In the genomic region with DNA sequence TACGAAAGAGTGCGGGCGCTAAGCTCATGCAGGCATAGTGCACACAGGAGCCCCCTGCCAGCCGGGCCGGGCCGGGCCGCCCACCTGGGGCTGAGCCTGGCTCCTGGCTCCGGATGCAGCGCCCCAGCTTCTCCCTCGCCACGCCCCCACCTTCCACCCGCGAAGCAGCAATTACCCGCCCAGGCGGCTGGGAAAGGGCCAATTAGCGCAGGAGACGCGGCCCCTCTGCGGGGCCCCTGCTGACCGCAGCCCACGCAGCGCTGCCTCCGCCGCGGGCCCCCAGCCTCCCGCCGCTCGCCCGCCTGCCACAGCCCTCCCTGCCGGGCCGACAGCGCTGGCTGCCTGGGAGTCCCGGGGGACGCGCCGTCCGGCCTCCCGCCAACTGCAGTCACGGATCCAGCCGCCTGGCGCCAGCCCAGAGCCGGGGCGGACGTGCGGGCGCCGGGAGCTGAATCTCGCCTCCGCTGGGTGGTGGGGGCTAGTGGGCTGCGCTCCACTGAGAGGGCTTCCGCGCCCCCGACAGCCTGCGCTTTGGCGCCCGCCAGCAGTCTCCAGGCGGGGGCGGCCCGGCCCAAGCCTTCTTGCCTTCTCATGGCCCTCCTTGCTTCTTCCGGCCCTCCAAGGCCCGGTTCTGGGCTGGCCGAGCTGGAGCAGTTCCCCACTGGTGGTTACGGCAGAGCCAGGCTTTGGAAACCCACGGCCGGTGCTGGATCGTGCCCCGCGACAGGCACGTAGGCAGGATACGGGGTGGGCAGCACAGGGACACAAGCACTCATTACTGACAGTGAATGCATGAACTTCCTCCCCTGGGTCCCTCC, we compare ENCODE assay signal across 8 cellular contexts. TPM values are rescaled to one million over a fixed set of nuclear protein-coding genes. Genes with fewer than 3 reads are reported as not detected.
DNase-seq lines count a peak whose midpoint lies in the region; ATAC-seq and TF ChIP-seq lines count a peak whose summit lies in the region.

No MANE protein-coding gene starts in this region.

- H3K4me3 ChIP-seq in SU-DHL-6 (ENCODE audit: insufficient read depth, low read length, poor library complexity, severe bottlenecking) (peak overlapping the region; percentile 30), adrenal gland (peak overlapping the region in 2 of 4 donors; percentile 11 to 70), right cardiac atrium (ENCODE audit: low read length) (peak overlapping the region; percentile 36), prostate gland (peak overlapping the region; percentile 38 to 47), urinary bladder (ENCODE audit: low read depth, low read length) (peak overlapping the region; percentile 56)

- TF ChIP-seq POLR2A in adrenal gland (IDR thresholded peaks at IDR 0.05) (no peak), prostate gland (IDR thresholded peaks at IDR 0.05) (no peak)

- no peaks in the 10 kb centered on the region for H4K20me1 ChIP-seq in SU-DHL-6 (ENCODE audit: low read depth, low read length)

- H3K36me3 ChIP-seq in SU-DHL-6 (ENCODE audit: low read length) (no peaks in the 10 kb centered on the region), adrenal gland (replicated peaks in 1 of 2) (no peaks in the 10 kb centered on the region), prostate gland (no peaks in the 10 kb centered on the region), urinary bladder (ENCODE audit: insufficient read depth) (no peaks in the 10 kb centered on the region)

- H3F3A ChIP-seq in SU-DHL-6 (ENCODE audit: insufficient read depth), result no peaks in the 10 kb centered on the region

- H3K27me3 ChIP-seq in SU-DHL-6 (ENCODE audit: low read length) (no peaks in the 10 kb centered on the region), adrenal gland (no peaks in the 10 kb centered on the region), right cardiac atrium (ENCODE audit: control insufficient read depth, insufficient read depth) (no peaks in the 10 kb centered on the region), prostate gland (replicated peaks; ENCODE audit: insufficient read depth) (no peaks in the 10 kb centered on the region)

- H3K27ac ChIP-seq in SU-DHL-6 (ENCODE audit: low read depth, low read length) (no peak overlapping the region), adrenal gland (peak overlapping the region in 2 of 5 donors; percentile 35 to 59), right cardiac atrium (ENCODE audit: low read length) (peak overlapping the region; percentile 59), prostate gland (peak overlapping the region in 1 of 2 donors; percentile 35), urinary bladder (ENCODE audit: low read depth) (no peak overlapping the region)

- H2AFZ ChIP-seq in SU-DHL-6 (ENCODE audit: low read depth, low read length, severe bottlenecking), result peak overlapping the region; percentile 52

- H3K9me3 ChIP-seq in SU-DHL-6 (ENCODE audit: insufficient read depth, low read length) (no peaks in the 10 kb centered on the region), adrenal gland (replicated peaks in 1 of 3) (no peaks in the 10 kb centered on the region), right cardiac atrium (ENCODE audit: control insufficient read depth, low read length) (no peaks in the 10 kb centered on the region), prostate gland (no peaks in the 10 kb centered on the region)

- intact Hi-C loops in adrenal gland (cut with DNase I) (loop anchor here in 1 of 2 donors (10.0 kb wide), 1 partner anchor 141 kb away; a partner anchor contains a TSS), right cardiac atrium (cut with DNase I) (no loop called here), prostate gland (cut with DNase I) (no loop called here)

- no peaks in the 10 kb centered on the region for H3K9me2 ChIP-seq in SU-DHL-6 (replicated peaks; ENCODE audit: insufficient read depth, low read length)

- TF ChIP-seq CTCF in SU-DHL-6 (IDR thresholded peaks at IDR 0.05; ENCODE audit: insufficient read depth, low read length, poor library complexity, severe bottlenecking), result no peak
- peak in 4 of 6 experiments; percentile 24 to 50 (median 35) for TF ChIP-seq CTCF in adrenal gland (IDR thresholded peaks at IDR 0.05)
- TF ChIP-seq CTCF in prostate gland (IDR thresholded peaks at IDR 0.05), result peak in 3 of 4 experiments; percentile 7 to 45 (median 39)

- peak; percentile 36 for ATAC-seq in HG03097 (IDR thresholded peaks at IDR 0.05; ENCODE audit: low FRiP score, unreplicated experiment)
- ATAC-seq in right cardiac atrium, result peak; percentile 89 to 93
- ATAC-seq in GM19351 (IDR thresholded peaks at IDR 0.05; ENCODE audit: unreplicated experiment), result no peak

- H3K79me2 ChIP-seq in SU-DHL-6 (ENCODE audit: insufficient read depth, low read length), result no peaks in the 10 kb centered on the region

- DNase-seq in EH (ENCODE audit: low read depth), result peak; percentile 69
- DNase-seq in adrenal gland, result peak; percentile 56 to 80 (median 68)
- peak; percentile 84 to 97 (median 96) for DNase-seq in right cardiac atrium
- peak; percentile 26 for DNase-seq in prostate gland (ENCODE audit: low spot score)

- peak overlapping the region; percentile 56 for H3K4me2 ChIP-seq in SU-DHL-6 (ENCODE audit: low read depth, low read length, poor library complexity, severe bottlenecking)

- H3K9ac ChIP-seq in SU-DHL-6 (ENCODE audit: low read length), result peak overlapping the region; percentile 44

- 1 to 3% (median 1%) methylated on average over 9 to 70 of the region's 70 CpGs for WGBS in adrenal gland, 4 donors
- WGBS in right cardiac atrium, result under 1% methylated on average over 70 of the region's 70 CpGs
- under 1% methylated on average over 70 of the region's 70 CpGs for WGBS in prostate gland
- under 1% methylated on average over 70 of the region's 70 CpGs for WGBS in urinary bladder

- H3K4me1 ChIP-seq in adrenal gland (replicated peaks in 1 of 2) (peaks cover 13% of the 10 kb centered on the region in 2 donors), right cardiac atrium (ENCODE audit: control insufficient read depth, insufficient read depth, low read length) (peaks cover 5% of the 10 kb centered on the region), prostate gland (replicated peaks) (peaks cover 3% of the 10 kb centered on the region), urinary bladder (ENCODE audit: insufficient read depth) (no peaks in the 10 kb centered on the region)

RNA-seq across cellular contexts. Expression of a gene that starts 14.9 kb away (rescaled TPM):
- 10 to 100 TPM; 19.3 to 41.2 (median 30.3) TPM for total RNA-seq in adrenal gland
- polyA plus RNA-seq in adrenal gland, result 10 to 100 TPM; 13.0 to 20.9 (median 13.5) TPM
- 10 to 100 TPM; 23.7 to 39.3 (median 29.6) TPM for total RNA-seq in right cardiac atrium
- polyA plus RNA-seq in right cardiac atrium, result 15.7 TPM
- total RNA-seq in prostate gland, result 10 to 100 TPM; 27.0 to 46.2 TPM
- total RNA-seq in urinary bladder, result 62.5 TPM
- 19.3 TPM for polyA plus RNA-seq in urinary bladder

RNA-seq across cellular contexts. Expression of a gene that starts 25.6 kb away (rescaled TPM):
- total RNA-seq in adrenal gland (10 to 100 TPM in 6 of 8 donors, 1 to 10 TPM in 2; 4.4 to 31.0 (median 13.9) TPM), right cardiac atrium (10 to 100 TPM; 11.1 to 21.5 (median 12.1) TPM), prostate gland (10 to 100 TPM in 1 of 2 donors, 1 to 10 TPM in 1; 1.4 to 10.7 TPM), urinary bladder (4.9 TPM)
- polyA plus RNA-seq in adrenal gland (100 to 1,000 TPM in 1 of 3 donors, 10 to 100 TPM in 1, 1 to 10 TPM in 1; 7.0 to 127 (median 80.3) TPM), right cardiac atrium (10.3 TPM), urinary bladder (4.0 TPM)

RNA-seq across cellular contexts. Expression of a gene that starts 53.0 kb away (rescaled TPM):
- total RNA-seq in adrenal gland (1 to 10 TPM in 4 of 8 donors, under 1 TPM in 3, not detected in 1; 0.23 to 1.7 (median 1.3) TPM), right cardiac atrium (1 to 10 TPM in 2 of 4 donors, under 1 TPM in 2; 0.88 to 1.3 (median 0.98) TPM), prostate gland (under 1 TPM; 0.36 to 0.80 TPM), urinary bladder (not detected)
- polyA plus RNA-seq in adrenal gland (under 1 TPM; 0.22 to 0.67 (median 0.48) TPM), right cardiac atrium (0.48 TPM), urinary bladder (0.19 TPM)

Comparison
In these comparisons a context has a peak if more than half of its experiments do, and no peak if none do; other contexts are left out.
1. DNase-seq: peak in every context shown above with its lines; median percentile 96 in right cardiac atrium; 69 in EH; 68 in adrenal gland; 26 in prostate gland.